Comparison of ENCODE assay signal across 17 cellular contexts in genomic region chr4:181432347-181432746, GRCh38.
"Had no signal": no experiment of that assay in that cellular context is flagged by ENCODE, and none has a peak within 500 bp of the region (broad histone marks: within the 10 kb centered on the region; RNA-seq: fewer than 3 reads in every experiment).

No MANE protein-coding gene starts in this region.

- H3K27ac Mint-ChIP-seq: activated T-helper 17 cell treated with anti-CD3 and anti-CD28 coated beads, Interleukin-2, amount 50 U/mL, for 72 hours; natural killer cell treated with Interleukin-12 subunit alpha and Interleukin-12 subunit beta and Interleukin-15 and Interleukin-18, amount 100 ng/mL, for 72 hours; T-cell had no signal

- H3K4me1 Mint-ChIP-seq: activated T-helper 17 cell treated with anti-CD3 and anti-CD28 coated beads, Interleukin-2, amount 50 U/mL, for 72 hours; T-cell had no signal

- H3K27me3 ChIP-seq: cardiac muscle cell, pancreas, upper lobe of right lung had no signal

- H3K4me1 ChIP-seq: pancreas, upper lobe of right lung had no signal

- ATAC-seq: activated T-helper 17 cell treated with anti-CD3 and anti-CD28 coated beads, Interleukin-2, amount 50 U/mL, for 72 hours; esophagus mucosa; natural killer cell treated with Interleukin-12 subunit alpha and Interleukin-12 subunit beta and Interleukin-15 and Interleukin-18, amount 100 ng/mL, for 72 hours; pancreas; T-cell; upper lobe of right lung had no signal

- H3K4me3 ChIP-seq: cardiac muscle cell, pancreas, thoracic aorta, upper lobe of right lung had no signal

- DNase-seq: activated CD4-positive, alpha-beta T cell treated with anti-CD3 and anti-CD28 coated beads, Interleukin-2, amount 50 U/mL, for 4 hours; activated CD4-positive, CD25-positive, alpha-beta regulatory T cell treated with anti-CD3 and anti-CD28 coated beads, Interleukin-2, amount 50 U/mL, for 72 hours; activated naive CD4-positive, alpha-beta T cell treated with Interleukin-2 at 50 U/mL for 16 hours; activated T-cell treated with anti-CD3 and anti-CD28 coated beads for 4 hours; kidney glomerular epithelial cell; mesenchymal stem cell; stimulated activated CD4-positive, alpha-beta T cell treated with anti-CD3 and anti-CD28 coated beads, Interleukin-12 subunit alpha, Interleukin-12 subunit beta, amount 100 ng/mL, for 4 hours; stimulated activated CD4-positive, alpha-beta T cell treated with anti-CD3 and anti-CD28 coated beads, Interleukin-2, amount 100 ng/mL, for 24 hours; T-cell; T-helper 9 cell; upper lobe of right lung had no signal

- H3K36me3 ChIP-seq: cardiac muscle cell, pancreas, thoracic aorta, upper lobe of right lung had no signal

- H3K4me3 Mint-ChIP-seq: activated T-helper 17 cell treated with anti-CD3 and anti-CD28 coated beads, Interleukin-2, amount 50 U/mL, for 72 hours; natural killer cell treated with Interleukin-12 subunit alpha and Interleukin-12 subunit beta and Interleukin-15 and Interleukin-18, amount 100 ng/mL, for 72 hours; T-cell had no signal

- H3K27me3 Mint-ChIP-seq: activated T-helper 17 cell treated with anti-CD3 and anti-CD28 coated beads, Interleukin-2, amount 50 U/mL, for 72 hours; natural killer cell treated with Interleukin-12 subunit alpha and Interleukin-12 subunit beta and Interleukin-15 and Interleukin-18, amount 100 ng/mL, for 72 hours; T-cell had no signal

- H3K9me3 ChIP-seq: pancreas, thoracic aorta, upper lobe of right lung had no signal

- H3K36me3 Mint-ChIP-seq: natural killer cell treated with Interleukin-12 subunit alpha and Interleukin-12 subunit beta and Interleukin-15 and Interleukin-18, amount 100 ng/mL, for 72 hours; T-cell had no signal

- H3K27ac ChIP-seq: cardiac muscle cell, pancreas, thoracic aorta, upper lobe of right lung had no signal
